Comparison of ENCODE assay signal across 25 cellular contexts in genomic region chr17:76784926-76785325, GRCh38.
"Had no signal": no experiment of that assay in that cellular context is flagged by ENCODE, and none has a peak within 500 bp of the region (broad histone marks: within the 10 kb centered on the region; RNA-seq: fewer than 3 reads in every experiment).

No MANE protein-coding gene starts in this region.

- DNase-seq: activated CD4-positive, alpha-beta T cell treated with anti-CD3 and anti-CD28 coated beads, Interleukin-2, amount 10 ng/mL, durations not matched to agents 24 days and 14 days; activated CD4-positive, alpha-beta T cell treated with anti-CD3 and anti-CD28 coated beads, Interleukin-2, amount 50 U/mL, for 4 hours; activated CD8-positive, alpha-beta T cell treated with anti-CD3 and anti-CD28 coated beads for 36 hours; activated gamma-delta T cell treated with Interleukin-2 at 50 U/mL for 16 hours; activated naive CD4-positive, alpha-beta T cell treated with anti-CD3 and anti-CD28 coated beads for 36 hours; activated T-cell treated with anti-CD3 and anti-CD28 coated beads, Interleukin-2, amount 50 U/mL, for 24 hours; adrenal gland; anterior cingulate cortex; caudate nucleus; Karpas-422; NCI-H1048; NCI-H1105 treated with DMSO at 0.1 percent for 48 hours; NCI-H1436; NCI-H1694; NCI-H2029; NCI-H345; NCI-H524 treated with DMSO at 0.1 percent for 48 hours; NK-92 treated with Interleukin-12 subunit alpha and Interleukin-12 subunit beta, amount 100 ng/mL, for 24 hours; SHP77; SJCRH30; T1000 had no signal

- H3K27ac ChIP-seq: adrenal gland, SJCRH30, SK-N-MC had no signal

- H3K9me3 ChIP-seq: adrenal gland, SJCRH30 had no signal

- H3K27me3 ChIP-seq: adrenal gland, SJCRH30 had no signal

- H3K4me1 ChIP-seq: adrenal gland, SJCRH30 had no signal

- ATAC-seq: activated CD8-positive, alpha-beta T cell treated with anti-CD3 and anti-CD28 coated beads for 36 hours; activated naive CD4-positive, alpha-beta T cell treated with anti-CD3 and anti-CD28 coated beads, Interleukin-2, amount 50 U/mL, for 72 hours; K562; Panc1 had no signal

- H3K4me3 ChIP-seq: adrenal gland, K562, SJCRH30, SK-N-MC had no signal
